Comparison of ENCODE assay signal across 17 cellular contexts in the genomic region with DNA sequence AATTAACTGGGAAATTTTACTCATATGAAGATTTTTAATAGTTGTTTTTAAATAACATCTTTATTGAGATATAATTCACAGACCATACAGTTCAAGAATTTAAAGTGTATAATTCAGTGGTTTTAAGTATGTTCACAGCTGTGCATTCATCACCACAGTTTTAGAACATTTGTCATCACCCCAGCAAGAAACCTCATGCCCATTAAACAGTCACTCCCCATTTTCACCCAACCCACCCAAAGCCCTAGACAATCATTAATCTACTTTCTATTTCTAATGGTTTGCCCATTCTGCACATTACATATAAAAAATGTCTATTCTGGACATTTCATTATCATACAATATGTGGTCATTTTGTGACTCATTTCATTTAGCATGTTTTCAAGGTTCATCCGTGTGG. TPM values are rescaled to one million over a fixed set of nuclear protein-coding genes. Genes with fewer than 3 reads are reported as not detected.
DNase-seq lines count a peak whose midpoint lies in the region; ATAC-seq and TF ChIP-seq lines count a peak whose summit lies in the region.
"Had no signal": no experiment of that assay in that cellular context is flagged by ENCODE, and none has a peak within 500 bp of the region (broad histone marks: within the 10 kb centered on the region; RNA-seq: fewer than 3 reads in every experiment).

No MANE protein-coding gene starts in this region.

- no peaks in the 10 kb centered on the region for H3K9me3 Mint-ChIP-seq in T-cell
- H3K9me3 Mint-ChIP-seq in stimulated activated effector memory CD8-positive, alpha-beta T cell treated with anti-CD3 and anti-CD28 coated beads, Interleukin-12 subunit alpha, Interleukin-12 subunit beta, amount 100 ng/mL, for 72 hours = no peaks in the 10 kb centered on the region

- intact Hi-C loops in mammary epithelial cell (cut with micrococcal nuclease) (loop anchor here (10.0 kb wide), 2 partner anchors 122 to 352 kb away; a partner anchor contains a TSS), breast epithelium (cut with DNase I; ENCODE audit: low total_unique reads) (no loop called here)

- no peak for DNase-seq in mammary epithelial cell
- no peak for DNase-seq in breast epithelium (ENCODE audit: low spot score in 2 of 2)
- DNase-seq in T-cell = no peak
- peak; percentile 9 for DNase-seq in epithelial cell of esophagus (ENCODE audit: low read depth)
- DNase-seq in stimulated activated effector memory CD8-positive, alpha-beta T cell treated with anti-CD3 and anti-CD28 coated beads, Interleukin-12 subunit alpha, Interleukin-12 subunit beta, amount 100 ng/mL, for 72 hours (ENCODE audit: low spot score in 2 of 2) = no peak
- DNase-seq in HuH-7.5 (ENCODE audit: low spot score) = no peak
- no peak for DNase-seq in CD1c-positive myeloid dendritic cell (ENCODE audit: extremely low spot score)
- DNase-seq: activated CD4-positive, CD25-positive, alpha-beta regulatory T cell treated with anti-CD3 and anti-CD28 coated beads, Interleukin-2, amount 50 U/mL, for 72 hours; aorta; H9; NCI-H226; NK-92 treated with Interleukin-12 subunit alpha and Interleukin-12 subunit beta, amount 100 ng/mL, for 24 hours had no signal

- no peak overlapping the region for H3K27ac Mint-ChIP-seq in T-cell
- H3K27ac Mint-ChIP-seq in stimulated activated effector memory CD8-positive, alpha-beta T cell treated with anti-CD3 and anti-CD28 coated beads, Interleukin-12 subunit alpha, Interleukin-12 subunit beta, amount 100 ng/mL, for 72 hours = no peak overlapping the region
- H3K27ac Mint-ChIP-seq: H9 had no signal

- in situ Hi-C loops in mammary epithelial cell (cut with MboI; ENCODE audit: low sequenced_read_pairs in 2 of 2) = no loop called here

- TF ChIP-seq CTCF in mammary epithelial cell (conservative IDR thresholded peaks at IDR 0.05 in 1 of 2, IDR thresholded peaks at IDR 0.05 in 1 of 2; ENCODE audit: extremely low read depth in 1 of 2, insufficient read depth in 1 of 2, low read depth in 1 of 2, low read length in 2 of 2) (no peak), breast epithelium (IDR thresholded peaks at IDR 0.05) (no peak), epithelial cell of esophagus (IDR thresholded peaks at IDR 0.05; ENCODE audit: insufficient read depth, low read depth, low read length, missing control alignments) (no peak)

- CTCF ChIA-PET in mammary epithelial cell (lab: Charles Lee; ENCODE audit: low non-redundant PET) (no interaction called here), T-cell (lab: Charles Lee) (no interaction called here)

- H3K4me3 ChIP-seq in mammary epithelial cell (replicated peaks in 1 of 3; ENCODE audit: insufficient read depth in 1 of 3, low read depth in 2 of 3, low read length in 3 of 3) (no peak overlapping the region), breast epithelium (no peak overlapping the region), epithelial cell of esophagus (ENCODE audit: low read length) (no peak overlapping the region)
- H3K4me3 ChIP-seq: right atrium auricular region, vagina had no signal

- H3K36me3 ChIP-seq in mammary epithelial cell (ENCODE audit: insufficient read depth, low read length) (no peaks in the 10 kb centered on the region), breast epithelium (no peaks in the 10 kb centered on the region)
- H3K36me3 ChIP-seq: neutrophil, right atrium auricular region, vagina had no signal

- POLR2A ChIA-PET in T-cell (lab: Charles Lee) = no interaction called here

- ATAC-seq in T-cell (replicated peaks in 1 of 4) = no peak
- no peak for ATAC-seq in stimulated activated effector memory CD8-positive, alpha-beta T cell treated with anti-CD3 and anti-CD28 coated beads, Interleukin-12 subunit alpha, Interleukin-12 subunit beta, amount 100 ng/mL, for 72 hours
- ATAC-seq in HG02571 (IDR thresholded peaks at IDR 0.05; ENCODE audit: unreplicated experiment) = no peak

- H3K9me3 ChIP-seq in mammary epithelial cell (replicated peaks; ENCODE audit: insufficient read depth, low read length) = no peaks in the 10 kb centered on the region
- peaks cover 0 to 12% of the 10 kb centered on the region in 2 donors for H3K9me3 ChIP-seq in breast epithelium
- H3K9me3 ChIP-seq: neutrophil had no signal

- no peaks in the 10 kb centered on the region for H3K4me1 ChIP-seq in mammary epithelial cell (ENCODE audit: insufficient read depth, low read length)
- H3K4me1 ChIP-seq in breast epithelium = no peaks in the 10 kb centered on the region
- H3K4me1 ChIP-seq: vagina had no signal

- H3K79me2 ChIP-seq in mammary epithelial cell (ENCODE audit: insufficient read depth, low read length) = peaks cover 51% of the 10 kb centered on the region

- H3K27me3 Mint-ChIP-seq in T-cell = no peaks in the 10 kb centered on the region

- H3K36me3 Mint-ChIP-seq in T-cell = peaks cover 4% of the 10 kb centered on the region
- peaks cover 58% of the 10 kb centered on the region for H3K36me3 Mint-ChIP-seq in stimulated activated effector memory CD8-positive, alpha-beta T cell treated with anti-CD3 and anti-CD28 coated beads, Interleukin-12 subunit alpha, Interleukin-12 subunit beta, amount 100 ng/mL, for 72 hours

- H3K27me3 ChIP-seq in mammary epithelial cell (ENCODE audit: insufficient read depth, low read length) = no peaks in the 10 kb centered on the region
- H3K27me3 ChIP-seq in breast epithelium = no peaks in the 10 kb centered on the region
- H3K27me3 ChIP-seq: neutrophil, right atrium auricular region, vagina had no signal

- TF ChIP-seq POLR2A in breast epithelium (IDR thresholded peaks at IDR 0.05) = no peak

- H2AFZ ChIP-seq in mammary epithelial cell (ENCODE audit: low read depth, low read length) = no peak overlapping the region

- dilution Hi-C loops in mammary epithelial cell (cut with HindIII; ENCODE audit: low sequenced_read_pairs) = no loop called here

- peaks cover 56 to 68% (median 60%) of the 10 kb centered on the region in 3 donors for H3K4me1 Mint-ChIP-seq in T-cell
- H3K4me1 Mint-ChIP-seq in stimulated activated effector memory CD8-positive, alpha-beta T cell treated with anti-CD3 and anti-CD28 coated beads, Interleukin-12 subunit alpha, Interleukin-12 subunit beta, amount 100 ng/mL, for 72 hours = peaks cover 35% of the 10 kb centered on the region

- H3K4me3 Mint-ChIP-seq in T-cell = peak overlapping the region in 2 of 3 donors; percentile 85 to 98
- peak overlapping the region; percentile 90 for H3K4me3 Mint-ChIP-seq in stimulated activated effector memory CD8-positive, alpha-beta T cell treated with anti-CD3 and anti-CD28 coated beads, Interleukin-12 subunit alpha, Interleukin-12 subunit beta, amount 100 ng/mL, for 72 hours

- no peaks in the 10 kb centered on the region for H4K20me1 ChIP-seq in mammary epithelial cell (ENCODE audit: insufficient read depth, low read length)

- no TSS peak for BruUV-seq in mammary epithelial cell (replicated peaks; lab: Mats Ljungman, UMichigan)

- H3K27ac ChIP-seq in mammary epithelial cell (ENCODE audit: insufficient read depth, low read depth, low read length) (no peak overlapping the region), breast epithelium (no peak overlapping the region)
- H3K27ac ChIP-seq: coronary artery, neutrophil, right atrium auricular region, vagina had no signal

- H3K9ac ChIP-seq in mammary epithelial cell (ENCODE audit: insufficient read depth, low read length) = no peak overlapping the region

- peak overlapping the region; percentile 3 for H3K4me2 ChIP-seq in mammary epithelial cell (ENCODE audit: insufficient read depth, low read depth, low read length)

- WGBS in mammary epithelial cell (ENCODE audit: low coverage, missing lambda C conversion rate) = 35% methylated on average over 1 of the region's 1 CpG

RNA-seq across cellular contexts. Expression of a gene that starts 2.8 kb away (rescaled TPM):
- total RNA-seq in mammary epithelial cell = 10 to 100 TPM; 11.4 to 16.5 TPM
- polyA plus RNA-seq in mammary epithelial cell = 7.3 TPM
- polyA minus RNA-seq in mammary epithelial cell = 10.2 TPM
- 10 to 100 TPM; 13.0 to 22.5 (median 14.1) TPM for total RNA-seq in breast epithelium
- total RNA-seq in T-cell = 10 to 100 TPM; 18.0 to 31.0 (median 22.5) TPM
